1 cellular context compared by ENCODE assay signal in the genomic region with DNA sequence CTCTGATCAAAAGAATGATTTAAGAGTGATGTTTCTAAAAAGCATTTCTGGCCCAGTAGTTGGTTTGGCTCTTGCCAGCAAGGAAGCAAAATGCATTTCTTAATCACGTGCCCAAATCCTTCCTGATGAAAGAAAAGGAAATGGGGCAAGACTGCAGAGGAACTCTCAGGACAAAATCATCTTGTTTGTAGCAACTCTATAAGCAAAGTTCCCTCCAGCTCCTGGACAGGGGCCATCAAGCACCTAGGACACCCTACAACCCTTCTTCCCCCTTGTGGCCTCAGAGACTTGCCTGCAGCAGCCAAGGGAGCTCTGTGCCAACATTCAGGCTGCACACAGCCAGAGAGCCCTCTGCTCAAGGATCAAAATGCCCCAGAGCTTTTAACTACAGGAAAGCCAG.
TF ChIP-seq lines count a peak whose summit lies in the region.

No MANE protein-coding gene starts in this region.

TF ChIP-seq in K562, 482 proteins besides CTCF, POLR2A, EP300 and RAD21 (continued from another document):
- TF ChIP-seq, protein P1, sequence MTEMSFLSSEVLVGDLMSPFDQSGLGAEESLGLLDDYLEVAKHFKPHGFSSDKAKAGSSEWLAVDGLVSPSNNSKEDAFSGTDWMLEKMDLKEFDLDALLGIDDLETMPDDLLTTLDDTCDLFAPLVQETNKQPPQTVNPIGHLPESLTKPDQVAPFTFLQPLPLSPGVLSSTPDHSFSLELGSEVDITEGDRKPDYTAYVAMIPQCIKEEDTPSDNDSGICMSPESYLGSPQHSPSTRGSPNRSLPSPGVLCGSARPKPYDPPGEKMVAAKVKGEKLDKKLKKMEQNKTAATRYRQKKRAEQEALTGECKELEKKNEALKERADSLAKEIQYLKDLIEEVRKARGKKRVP (CRISPR knock-in tag; IDR thresholded peaks at IDR 0.05) = no peak
